Comparison of ENCODE assay signal across 19 cellular contexts in the genomic region with DNA sequence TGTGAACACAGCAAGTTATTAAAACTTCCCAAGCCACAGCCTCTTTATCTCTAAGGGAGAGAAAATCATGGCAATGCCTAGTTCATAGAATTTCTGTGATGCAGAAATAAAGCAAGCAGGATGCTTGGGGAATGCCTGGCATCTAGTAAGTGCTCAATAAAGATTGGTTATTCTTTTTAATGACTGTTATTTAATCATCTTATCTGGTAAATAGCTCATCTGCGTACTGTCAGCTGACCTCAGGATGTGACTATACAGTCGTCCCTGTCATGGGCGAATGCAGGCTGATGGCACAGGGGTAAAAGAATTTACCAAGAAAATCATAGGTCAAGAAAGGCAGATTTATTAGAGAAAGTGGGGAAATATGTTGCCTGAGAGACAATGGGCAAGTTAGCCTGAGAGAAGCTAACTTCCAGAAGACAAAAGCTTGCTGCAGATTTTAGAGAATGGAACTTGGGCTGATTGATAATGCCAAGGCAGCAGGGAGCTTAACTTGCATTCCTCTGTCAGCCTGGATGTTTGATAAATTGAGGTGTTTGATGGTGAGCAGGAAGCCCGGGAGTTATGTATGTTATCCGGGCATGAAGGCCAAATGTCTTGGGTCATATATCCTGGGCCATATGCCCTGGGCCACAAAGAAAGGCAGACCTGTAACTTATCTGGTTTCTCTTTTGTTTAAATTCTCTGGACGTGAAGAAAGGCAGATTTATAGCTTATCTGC.
DNase-seq lines count a peak whose midpoint lies in the region; FAIRE-seq and TF ChIP-seq lines count a peak whose summit lies in the region.
"Had no signal": no experiment of that assay in that cellular context is flagged by ENCODE, and none has a peak within 500 bp of the region (broad histone marks: within the 10 kb centered on the region; RNA-seq: fewer than 3 reads in every experiment).

No MANE protein-coding gene starts in this region.

- H3K27ac Mint-ChIP-seq in brain: peak overlapping the region in 4 of 5 experiments; percentile 14 to 94 (median 68)
- peak overlapping the region; percentile 96 for H3K27ac Mint-ChIP-seq in mesothelial cell of epicardium
- H3K27ac Mint-ChIP-seq: CD14-positive monocyte; progenitor cell of endocrine pancreas; stimulated activated memory B cell treated with anti-CD40 and anti-IgM and Interleukin-4, amounts not matched to agents 10 μg/mL and 1 μg/mL and 100 μg/mL, for 72 hours had no signal

- TF ChIP-seq CTCF in brain (conservative IDR thresholded peaks at IDR 0.05): no peak
- TF ChIP-seq CTCF in mesothelial cell of epicardium (IDR thresholded peaks at IDR 0.05; ENCODE audit: unreplicated experiment): no peak

- H3K27me3 Mint-ChIP-seq in brain (peaks cover 2% of the 10 kb centered on the region), mesothelial cell of epicardium (ENCODE audit: low read depth) (no peaks in the 10 kb centered on the region)

- peak; percentile 50 for FAIRE-seq in urothelium cell line (lab: Jason Lieb, UNC)
- FAIRE-seq: A204.1 had no signal

- H3K36me3 Mint-ChIP-seq in brain: no peaks in the 10 kb centered on the region
- no peaks in the 10 kb centered on the region for H3K36me3 Mint-ChIP-seq in mesothelial cell of epicardium
- H3K36me3 Mint-ChIP-seq: CD14-positive monocyte; stimulated activated memory B cell treated with anti-CD40 and anti-IgM and Interleukin-4, amounts not matched to agents 10 μg/mL and 1 μg/mL and 100 μg/mL, for 72 hours had no signal

- H3K4me3 Mint-ChIP-seq in brain (no peak overlapping the region), mesothelial cell of epicardium (no peak overlapping the region)
- H3K4me3 Mint-ChIP-seq: CD14-positive monocyte; stimulated activated memory B cell treated with anti-CD40 and anti-IgM and Interleukin-4, amounts not matched to agents 10 μg/mL and 1 μg/mL and 100 μg/mL, for 72 hours had no signal

- H3K9me3 Mint-ChIP-seq in brain (no peaks in the 10 kb centered on the region), mesothelial cell of epicardium (no peaks in the 10 kb centered on the region)
- H3K9me3 Mint-ChIP-seq: stimulated activated memory B cell treated with anti-CD40 and anti-IgM and Interleukin-4, amounts not matched to agents 10 μg/mL and 1 μg/mL and 100 μg/mL, for 72 hours had no signal

- H3K4me1 Mint-ChIP-seq in brain: peaks cover 81% of the 10 kb centered on the region
- peaks cover 78% of the 10 kb centered on the region for H3K4me1 Mint-ChIP-seq in mesothelial cell of epicardium
- H3K4me1 Mint-ChIP-seq: stimulated activated memory B cell treated with anti-CD40 and anti-IgM and Interleukin-4, amounts not matched to agents 10 μg/mL and 1 μg/mL and 100 μg/mL, for 72 hours had no signal

- peak; percentile 20 for DNase-seq in NCI-H82 (lab: John Stamatoyannopoulos, UW)
- no peak for DNase-seq in NCI-H82 treated with DMSO at 0.1 percent for 48 hours (lab: John Stamatoyannopoulos, UW; ENCODE audit: unreplicated experiment)
- no peak for DNase-seq in mesothelial cell of epicardium (ENCODE audit: low spot score in 2 of 2, unreplicated experiment in 2 of 2)
- no peak for DNase-seq in urothelium cell line (ENCODE audit: low spot score)
- no peak for DNase-seq in activated CD4-positive, alpha-beta T cell treated with anti-CD3 and anti-CD28 coated beads for 1 hour
- no peak for DNase-seq in pons (ENCODE audit: low spot score)
- DNase-seq in mucosa of gallbladder (ENCODE audit: low spot score): no peak
- DNase-seq: activated CD4-positive, CD25-positive, alpha-beta regulatory T cell treated with anti-CD3 and anti-CD28 coated beads, Interleukin-2, amount 50 U/mL, for 72 hours; DMS79 treated with DMSO at 0.1 percent for 48 hours; hypothalamus; NCI-H1417 treated with DMSO at 0.1 percent for 48 hours; NK-92 treated with Interleukin-12 subunit alpha and Interleukin-12 subunit beta, amount 100 ng/mL, for 24 hours; Right ventricle myocardium superior; T-helper 2 cell had no signal
